ENCODE assay signal across 8 cellular contexts in genomic region chr2:230849633-230850357, GRCh38. TPM values are rescaled to one million over a fixed set of nuclear protein-coding genes. Genes with fewer than 3 reads are reported as not detected.
DNase-seq lines count a peak whose midpoint lies in the region; ATAC-seq and TF ChIP-seq lines count a peak whose summit lies in the region.

No MANE protein-coding gene starts in this region.

- no peaks in the 10 kb centered on the region for H3K9me3 ChIP-seq in CD4-positive, CD25-positive, alpha-beta regulatory T cell (ENCODE audit: control insufficient read depth in 2 of 2, low read length in 2 of 2)

- peak overlapping the region in 1 of 3 donors; percentile 60 for H3K27ac Mint-ChIP-seq in CD4-positive, CD25-positive, alpha-beta regulatory T cell

- TF ChIP-seq POLR2A in erythroblast (IDR thresholded peaks at IDR 0.05; ENCODE audit: low read length) = no peak

- peaks cover 0 to 12% (median 3%) of the 10 kb centered on the region in 4 donors for H3K4me1 Mint-ChIP-seq in CD4-positive, CD25-positive, alpha-beta regulatory T cell

- POLR2A ChIA-PET in HEK293T (lab: Yijun Ruan, JAX) = no interaction called here

- H3K27me3 Mint-ChIP-seq in CD4-positive, CD25-positive, alpha-beta regulatory T cell = peaks cover 73% of the 10 kb centered on the region

- ATAC-seq in CD4-positive, CD25-positive, alpha-beta regulatory T cell (ENCODE audit: low read depth in 2 of 2) = peak; percentile 52 to 59

- no peaks in the 10 kb centered on the region for H3K36me3 ChIP-seq in CD4-positive, CD25-positive, alpha-beta regulatory T cell (ENCODE audit: control insufficient read depth, insufficient read depth, low read length)

- H3K36me3 Mint-ChIP-seq in CD4-positive, CD25-positive, alpha-beta regulatory T cell = no peaks in the 10 kb centered on the region

- H3K27me3 ChIP-seq in CD4-positive, CD25-positive, alpha-beta regulatory T cell (ENCODE audit: control insufficient read depth, insufficient read depth, low read length) = peaks cover 10% of the 10 kb centered on the region

- no peak overlapping the region for H3K4me3 ChIP-seq in CD4-positive, CD25-positive, alpha-beta regulatory T cell (ENCODE audit: low read depth, low read length)

- DNase-seq in CD4-positive, CD25-positive, alpha-beta regulatory T cell = peak; percentile 50 to 58 (median 57)
- peak; percentile 57 for DNase-seq in HT-29 (ENCODE audit: low spot score)
- DNase-seq in activated CD8-positive, alpha-beta memory T cell treated with anti-CD3 and anti-CD28 coated beads for 48 hours (ENCODE audit: low read depth in 2 of 3, low spot score in 2 of 3) = peak in 2 of 3 experiments; percentile 77 to 79
- DNase-seq in erythroblast (lab: John Stamatoyannopoulos, UW) = peak; percentile 55 to 76
- DNase-seq in retina = peak; percentile 60
- DNase-seq in HEK293T (ENCODE audit: extremely low spot score) = no peak
- no peak for DNase-seq in NCI-H1417 treated with DMSO at 0.1 percent for 48 hours (lab: John Stamatoyannopoulos, UW)
- no peak for DNase-seq in NCI-H1694 (lab: John Stamatoyannopoulos, UW)

- H3K4me3 Mint-ChIP-seq in CD4-positive, CD25-positive, alpha-beta regulatory T cell = peak overlapping the region in 2 of 4 donors; percentile 36 to 48

- no peak overlapping the region for H3K27ac ChIP-seq in CD4-positive, CD25-positive, alpha-beta regulatory T cell (ENCODE audit: insufficient read depth, low read length, poor library complexity, severe bottlenecking)

- H3K4me1 ChIP-seq in CD4-positive, CD25-positive, alpha-beta regulatory T cell (ENCODE audit: control insufficient read depth, insufficient read depth, low read length, poor library complexity, severe bottlenecking) = peaks cover 11% of the 10 kb centered on the region

- CTCF ChIA-PET in HEK293T (lab: Yijun Ruan, JAX) = no interaction called here

- peaks cover 0 to 1% (median 0%) of the 10 kb centered on the region in 7 donors for H3K9me3 Mint-ChIP-seq in CD4-positive, CD25-positive, alpha-beta regulatory T cell

TF ChIP-seq in HEK293T, 16 proteins besides CTCF, POLR2A, EP300 and RAD21:
- TF ChIP-seq FOXM1 (IDR thresholded peaks at IDR 0.05; ENCODE audit: borderline replicate concordance) (no peak), FOXK2 (IDR thresholded peaks at IDR 0.05) (no peak), CTBP1 (IDR thresholded peaks at IDR 0.05; ENCODE audit: borderline replicate concordance) (no peak), PKNOX1 (IDR thresholded peaks at IDR 0.05) (no peak), ZNF384 (IDR thresholded peaks at IDR 0.05) (no peak), ELF4 (IDR thresholded peaks at IDR 0.05) (no peak), SP1 (IDR thresholded peaks at IDR 0.05) (no peak), L3MBTL2 (conservative IDR thresholded peaks at IDR 0.05) (no peak), TARDBP (IDR thresholded peaks at IDR 0.05) (no peak), SUZ12 (IDR thresholded peaks at IDR 0.05) (no peak), HDGF (IDR thresholded peaks at IDR 0.05; ENCODE audit: borderline replicate concordance) (no peak), FOXA1 (IDR thresholded peaks at IDR 0.05) (no peak), LEF1 (IDR thresholded peaks at IDR 0.05; ENCODE audit: borderline replicate concordance) (no peak), ARNT (IDR thresholded peaks at IDR 0.05) (no peak), BHLHE40 (IDR thresholded peaks at IDR 0.05; ENCODE audit: borderline replicate concordance) (no peak), NFRKB (IDR thresholded peaks at IDR 0.05) (no peak)

RNA-seq across cellular contexts. Expression of gene ITM2C, which starts 14.9 kb away (rescaled TPM):
- 29.3 TPM for total RNA-seq in CD4-positive, CD25-positive, alpha-beta regulatory T cell
- 10 to 100 TPM; 50.5 to 70.3 (median 55.9) TPM for polyA plus RNA-seq in CD4-positive, CD25-positive, alpha-beta regulatory T cell
- total RNA-seq in HT-29 (2014; rRNA removed; shearing (Covaris generic)) = 79.9 and 87.1 TPM in 2 replicates

Comparison
In these comparisons a context has a peak if more than half of its experiments do, and no peak if none do; other contexts are left out.
1. DNase-seq: peak in CD4-positive, CD25-positive, alpha-beta regulatory T cell (3 of 3), HT-29 (single experiment), activated CD8-positive, alpha-beta memory T cell treated with anti-CD3 and anti-CD28 coated beads for 48 hours (2 of 3), erythroblast (2 of 2) and retina (single experiment); none in HEK293T (single experiment), NCI-H1417 treated with DMSO at 0.1 percent for 48 hours (single experiment) and NCI-H1694 (single experiment).